Comparison of ENCODE assay signal across 1 cellular context in genomic region chr16:379961-380836, GRCh38.
TF ChIP-seq lines count a peak whose summit lies in the region.

No MANE protein-coding gene starts in this region.

TF ChIP-seq in H1, 55 proteins besides CTCF, POLR2A, EP300 and RAD21:
- TF ChIP-seq CREB1 (IDR thresholded peaks at IDR 0.05): no peak
- no peak for TF ChIP-seq KDM1A (IDR thresholded peaks at IDR 0.05; ENCODE audit: borderline replicate concordance, low read length)
- no peak for TF ChIP-seq RBBP5 (IDR thresholded peaks at IDR 0.05; ENCODE audit: borderline replicate concordance, low read depth, low read length)
- TF ChIP-seq ASH2L (IDR thresholded peaks at IDR 0.05; ENCODE audit: low read length): no peak
- TF ChIP-seq ATF2 (IDR thresholded peaks at IDR 0.05; ENCODE audit: low read length): no peak
- no peak for TF ChIP-seq NRF1 (IDR thresholded peaks at IDR 0.05; ENCODE audit: low read depth, low read length)
- no peak for TF ChIP-seq EZH2 (IDR thresholded peaks at IDR 0.05; ENCODE audit: low read depth, low read length, severe bottlenecking)
- no peak for TF ChIP-seq CEBPB (IDR thresholded peaks at IDR 0.05; ENCODE audit: low read depth, low read length)
- no peak for TF ChIP-seq USF2 (IDR thresholded peaks at IDR 0.05; ENCODE audit: low read length)
- no peak for TF ChIP-seq BRCA1 (IDR thresholded peaks at IDR 0.05; ENCODE audit: low read depth, low read length)
- TF ChIP-seq FOSL1 (IDR thresholded peaks at IDR 0.05; ENCODE audit: insufficient read depth, low read depth, low read length): no peak
- no peak for TF ChIP-seq TAF1 (IDR thresholded peaks at IDR 0.05; ENCODE audit: low read depth, low read length)
- TF ChIP-seq JUN (IDR thresholded peaks at IDR 0.05; ENCODE audit: low read depth, low read length): no peak
- no peak for TF ChIP-seq RFX5 (IDR thresholded peaks at IDR 0.05; ENCODE audit: borderline replicate concordance, low read depth, low read length)
- no peak for TF ChIP-seq BACH1 (IDR thresholded peaks at IDR 0.05; ENCODE audit: low read length)
